ENCODE assay signal across 8 cellular contexts in the genomic region with DNA sequence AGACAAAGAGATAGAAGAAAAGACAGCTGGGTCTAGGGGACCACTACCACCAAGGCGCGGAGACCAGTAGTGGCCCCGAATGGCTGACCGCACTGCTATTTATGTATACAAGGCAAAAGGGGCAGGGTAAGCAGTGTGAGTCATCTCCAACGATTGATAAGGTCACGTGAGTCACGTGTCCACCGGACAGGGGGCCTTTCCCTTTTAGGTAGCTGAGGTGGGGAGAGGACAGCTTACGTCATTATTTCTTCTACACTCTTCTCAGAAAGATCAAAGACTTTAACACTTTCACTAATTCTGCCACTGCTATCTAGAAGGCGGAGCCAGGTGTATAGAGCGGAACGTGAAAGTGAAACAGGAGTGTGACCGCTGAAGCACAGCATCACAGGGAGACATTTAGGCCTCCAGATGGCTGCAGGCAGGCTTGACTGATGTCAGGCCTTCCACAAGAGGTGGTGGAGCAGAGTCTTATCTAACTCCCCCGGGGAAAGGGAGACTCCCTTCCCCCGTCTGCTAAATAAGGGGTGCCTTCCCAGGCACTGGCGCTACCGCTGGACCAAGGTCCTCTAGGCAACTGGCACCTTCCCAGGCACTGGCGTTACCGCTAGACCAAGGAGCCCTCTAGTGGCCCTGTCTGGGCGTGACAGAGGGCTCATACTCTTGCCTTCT. TPM values are rescaled to one million over a fixed set of nuclear protein-coding genes. Genes with fewer than 3 reads are reported as not detected.
DNase-seq lines count a peak whose midpoint lies in the region; ATAC-seq and TF ChIP-seq lines count a peak whose summit lies in the region.

No MANE protein-coding gene starts in this region.

- H3K4me1 ChIP-seq in PC-9 (replicated peaks; ENCODE audit: insufficient read depth) = peaks cover 5% of the 10 kb centered on the region; the same call in 1 of the 2 replicates
- H3K4me1 ChIP-seq in skeletal muscle tissue (ENCODE audit: control insufficient read depth in 3 of 3, insufficient read depth in 3 of 3, low read length in 3 of 3) = peaks cover 3 to 16% (median 13%) of the 10 kb centered on the region in 3 donors

- CTCF ChIA-PET in PC-9 (lab: Charles Lee) = interaction anchor here (0.6 kb wide), 1 partner anchor 505 kb away, joined by 3 read pairs; no protein-coding TSS in a partner anchor

- no peaks in the 10 kb centered on the region for H3K9me3 Mint-ChIP-seq in activated naive CD8-positive, alpha-beta T cell treated with anti-CD3 and anti-CD28 coated beads, Interleukin-2, amount 50 U/mL, for 24 hours

- peak; percentile 84 for DNase-seq in Daoy (ENCODE audit: low read depth)
- DNase-seq in PC-9 = peak; percentile 40 to 80
- DNase-seq in activated naive CD8-positive, alpha-beta T cell treated with anti-CD3 and anti-CD28 coated beads, Interleukin-2, amount 50 U/mL, for 24 hours = peak; percentile 57
- DNase-seq in hypothalamus (lab: John Stamatoyannopoulos, UW) = peak in 28 of 51 donors; percentile 1 to 70 (median 14)
- no peak for DNase-seq in foreskin melanocyte

- H3K9me2 ChIP-seq in PC-9 (ENCODE audit: insufficient read depth) = no peaks in the 10 kb centered on the region

- no peaks in the 10 kb centered on the region for H3F3A ChIP-seq in PC-9 (ENCODE audit: insufficient read depth, low read depth)

- no peak overlapping the region for H3K27ac Mint-ChIP-seq in activated naive CD8-positive, alpha-beta T cell treated with anti-CD3 and anti-CD28 coated beads, Interleukin-2, amount 50 U/mL, for 24 hours

- H3K27ac ChIP-seq in PC-9 = no peak overlapping the region
- H3K27ac ChIP-seq in skeletal muscle tissue (ENCODE audit: low read depth, low read length) = no peak overlapping the region

- H3K36me3 ChIP-seq in PC-9 (ENCODE audit: low read depth) (no peaks in the 10 kb centered on the region), skeletal muscle tissue (ENCODE audit: control insufficient read depth in 3 of 3, insufficient read depth in 3 of 3, low read length in 3 of 3) (no peaks in the 10 kb centered on the region)

- POLR2A ChIA-PET in PC-9 (lab: Charles Lee; ENCODE audit: unreplicated experiment) = interaction anchor here (0.6 kb wide), 1 partner anchor 767 kb away, joined by 3 read pairs; no protein-coding TSS in a partner anchor

- TF ChIP-seq CTCF in PC-9 (conservative IDR thresholded peaks at IDR 0.05) = peak; percentile 89

- ATAC-seq in GM19468 (IDR thresholded peaks at IDR 0.05; ENCODE audit: extremely low read depth, unreplicated experiment) (peak; percentile 90), HG03460 (IDR thresholded peaks at IDR 0.05; ENCODE audit: unreplicated experiment) (peak; percentile 87)
- ATAC-seq in activated naive CD8-positive, alpha-beta T cell treated with anti-CD3 and anti-CD28 coated beads, Interleukin-2, amount 50 U/mL, for 24 hours = peak; percentile 72

- no peaks in the 10 kb centered on the region for H3K36me3 Mint-ChIP-seq in activated naive CD8-positive, alpha-beta T cell treated with anti-CD3 and anti-CD28 coated beads, Interleukin-2, amount 50 U/mL, for 24 hours (ENCODE audit: low read depth)

- peak overlapping the region; percentile 48 for H3K4me3 Mint-ChIP-seq in activated naive CD8-positive, alpha-beta T cell treated with anti-CD3 and anti-CD28 coated beads, Interleukin-2, amount 50 U/mL, for 24 hours

- H3K4me2 ChIP-seq in PC-9 = peak overlapping the region; percentile 69

- H4K20me1 ChIP-seq in PC-9 (ENCODE audit: insufficient read depth) = no peaks in the 10 kb centered on the region

- no peaks in the 10 kb centered on the region for H3K79me2 ChIP-seq in PC-9 (ENCODE audit: low read depth)

- peaks cover 9% of the 10 kb centered on the region for H3K27me3 Mint-ChIP-seq in activated naive CD8-positive, alpha-beta T cell treated with anti-CD3 and anti-CD28 coated beads, Interleukin-2, amount 50 U/mL, for 24 hours

- peak overlapping the region; percentile 80 for H2AFZ ChIP-seq in PC-9

- H3K9me3 ChIP-seq in PC-9 (ENCODE audit: insufficient read depth, low read depth) (no peaks in the 10 kb centered on the region), skeletal muscle tissue (ENCODE audit: control insufficient read depth in 3 of 3, low read length in 3 of 3) (no peaks in the 10 kb centered on the region)

- H3K4me3 ChIP-seq in PC-9 = peak overlapping the region; percentile 54
- H3K4me3 ChIP-seq in skeletal muscle tissue (ENCODE audit: low read length in 3 of 3) = peak overlapping the region; percentile 57 to 72 (median 60)

- peaks cover 3% of the 10 kb centered on the region; the same call in 1 of the 2 replicates for H3K27me3 ChIP-seq in PC-9 (ENCODE audit: insufficient read depth, low read depth)
- no peaks in the 10 kb centered on the region for H3K27me3 ChIP-seq in skeletal muscle tissue (ENCODE audit: control insufficient read depth in 3 of 3, insufficient read depth in 3 of 3, low read length in 3 of 3)

- peaks cover 7% of the 10 kb centered on the region for H3K4me1 Mint-ChIP-seq in activated naive CD8-positive, alpha-beta T cell treated with anti-CD3 and anti-CD28 coated beads, Interleukin-2, amount 50 U/mL, for 24 hours

- BruUV-seq in PC-9 (replicated peaks; lab: Mats Ljungman, UMichigan) = no TSS peak

- intact Hi-C loops in PC-9 (cut with micrococcal nuclease; ENCODE audit: unreplicated experiment) = loop anchor here (5.0 to 10.0 kb wide), 4 partner anchors 303 to 986 kb away; no protein-coding TSS in a partner anchor

- peak overlapping the region in 2 of 3 donors; percentile 34 to 52 for H3K9ac ChIP-seq in skeletal muscle tissue (ENCODE audit: low read depth in 1 of 3, low read length in 3 of 3)

RNA-seq across cellular contexts. Expression of a gene that starts 6.1 kb away (rescaled TPM):
- 1.3 and 3.3 TPM in 2 replicates for total RNA-seq in Daoy (2014; rRNA removed; shearing (Covaris generic))
- total RNA-seq in PC-9 (2021) (2.8 and 5.0 TPM in 2 replicates), skeletal muscle tissue (4.7 TPM)
